ENCODE assay signal across 19 cellular contexts in genomic region chr7:106314875-106315274, GRCh38.
"Had no signal": no experiment of that assay in that cellular context is flagged by ENCODE, and none has a peak within 500 bp of the region (broad histone marks: within the 10 kb centered on the region; RNA-seq: fewer than 3 reads in every experiment).

No MANE protein-coding gene starts in this region.

- H3K79me2 ChIP-seq: parathyroid adenoma had no signal

- H3K27me3 Mint-ChIP-seq: type B pancreatic cell had no signal

- H3K4me3 ChIP-seq: body of pancreas, esophagus squamous epithelium, left ventricle myocardium inferior, right atrium auricular region had no signal

- H3K9me3 ChIP-seq: body of pancreas, esophagus squamous epithelium had no signal

- H3K27ac Mint-ChIP-seq: naive thymus-derived CD4-positive, alpha-beta T cell; type B pancreatic cell had no signal

- H2AFZ ChIP-seq: parathyroid adenoma had no signal

- H3K9ac ChIP-seq: parathyroid adenoma had no signal

- H3K4me3 Mint-ChIP-seq: activated naive CD8-positive, alpha-beta T cell; naive thymus-derived CD4-positive, alpha-beta T cell; type B pancreatic cell had no signal

- H3K27me3 ChIP-seq: body of pancreas, right atrium auricular region had no signal

- H3K36me3 Mint-ChIP-seq: activated naive CD8-positive, alpha-beta T cell; type B pancreatic cell had no signal

- H3K36me3 ChIP-seq: esophagus squamous epithelium, left ventricle myocardium inferior, right atrium auricular region had no signal

- H3K27ac ChIP-seq: esophagus squamous epithelium, left ventricle myocardium inferior, parathyroid adenoma had no signal

- H3K4me1 ChIP-seq: body of pancreas, esophagus squamous epithelium, left ventricle myocardium inferior, parathyroid adenoma, right atrium auricular region had no signal

- DNase-seq: activated CD4-positive, alpha-beta T cell treated with anti-CD3 and anti-CD28 coated beads for 4 hours; activated CD4-positive, alpha-beta T cell treated with anti-CD3 and anti-CD28 coated beads, Interleukin-2, amount 50 U/mL, for 4 hours; activated CD8-positive, alpha-beta memory T cell treated with anti-CD3 and anti-CD28 coated beads for 24 hours; activated effector memory CD4-positive, alpha-beta T cell treated with Interleukin-2 at 50 U/mL for 16 hours; activated naive CD4-positive, alpha-beta T cell treated with Interleukin-2 at 50 U/mL for 16 hours; aorta; body of pancreas; effector CD8-positive, alpha-beta T cell; esophagus squamous epithelium; foreskin melanocyte; left ventricle myocardium inferior; naive thymus-derived CD4-positive, alpha-beta T cell; nucleus accumbens; stimulated activated CD4-positive, alpha-beta T cell treated with anti-CD3 and anti-CD28 coated beads, Interleukin-2, amount 100 ng/mL, for 48 hours; stimulated activated naive CD8-positive, alpha-beta T cell treated with anti-CD3 and anti-CD28 coated beads, Interleukin-15, Interleukin-2, amounts not matched to agents 100 U/mL and 50 U/mL, for 24 hours had no signal

- H3K9me3 Mint-ChIP-seq: type B pancreatic cell had no signal

- ATAC-seq: body of pancreas; naive thymus-derived CD4-positive, alpha-beta T cell; stimulated activated naive CD8-positive, alpha-beta T cell treated with anti-CD3 and anti-CD28 coated beads, Interleukin-15, Interleukin-2, amounts not matched to agents 100 U/mL and 50 U/mL, for 24 hours had no signal
